In the genomic region with DNA sequence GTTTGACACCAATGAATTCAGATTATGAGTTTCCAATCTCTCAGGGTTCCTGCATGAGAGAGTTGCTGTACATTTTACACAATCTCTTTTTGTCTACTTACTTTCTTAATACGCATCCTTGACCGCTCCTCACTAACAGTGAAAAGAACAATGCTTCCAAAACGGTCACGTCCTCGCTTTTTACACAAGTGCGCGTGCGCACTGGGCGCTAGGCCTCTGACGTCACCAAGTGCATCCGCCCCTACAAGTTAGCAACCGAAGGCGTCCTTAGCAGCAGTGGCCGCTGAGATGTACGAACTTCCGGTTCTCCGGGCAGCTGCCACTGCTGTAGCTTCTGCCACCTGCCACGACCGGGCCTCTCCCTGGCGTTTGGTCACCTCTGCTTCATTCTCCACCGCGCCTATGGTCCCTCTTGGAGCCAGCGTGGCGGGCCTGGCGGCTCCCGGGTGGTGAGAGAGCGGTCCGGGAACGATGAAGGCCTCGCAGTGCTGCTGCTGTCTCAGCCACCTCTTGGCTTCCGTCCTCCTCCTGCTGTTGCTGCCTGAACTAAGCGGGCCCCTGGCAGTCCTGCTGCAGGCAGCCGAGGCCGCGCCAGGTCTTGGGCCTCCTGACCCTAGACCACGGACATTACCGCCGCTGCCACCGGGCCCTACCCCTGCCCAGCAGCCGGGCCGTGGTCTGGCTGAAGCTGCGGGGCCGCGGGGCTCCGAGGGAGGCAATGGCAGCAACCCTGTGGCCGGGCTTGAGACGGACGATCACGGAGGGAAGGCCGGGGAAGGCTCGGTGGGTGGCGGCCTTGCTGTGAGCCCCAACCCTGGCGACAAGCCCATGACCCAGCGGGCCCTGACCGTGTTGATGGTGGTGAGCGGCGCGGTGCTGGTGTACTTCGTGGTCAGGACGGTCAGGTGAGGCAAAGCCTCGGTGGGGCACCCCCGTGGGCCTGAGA, we compare ENCODE assay signal across 1 cellular context.
A peak's percentile ranks its signal among the peaks of the same experiment; 100 is the strongest.
TF ChIP-seq lines count a peak whose summit lies in the region.

A gene (plus strand): TSS at position 315 of the 946 bp plus-strand sequence. CDS start 157 bp downstream, at position 472.

TF ChIP-seq in Ishikawa, 13 proteins besides CTCF, POLR2A, EP300 and RAD21 (continued from another document):
- TF ChIP-seq, protein P1, sequence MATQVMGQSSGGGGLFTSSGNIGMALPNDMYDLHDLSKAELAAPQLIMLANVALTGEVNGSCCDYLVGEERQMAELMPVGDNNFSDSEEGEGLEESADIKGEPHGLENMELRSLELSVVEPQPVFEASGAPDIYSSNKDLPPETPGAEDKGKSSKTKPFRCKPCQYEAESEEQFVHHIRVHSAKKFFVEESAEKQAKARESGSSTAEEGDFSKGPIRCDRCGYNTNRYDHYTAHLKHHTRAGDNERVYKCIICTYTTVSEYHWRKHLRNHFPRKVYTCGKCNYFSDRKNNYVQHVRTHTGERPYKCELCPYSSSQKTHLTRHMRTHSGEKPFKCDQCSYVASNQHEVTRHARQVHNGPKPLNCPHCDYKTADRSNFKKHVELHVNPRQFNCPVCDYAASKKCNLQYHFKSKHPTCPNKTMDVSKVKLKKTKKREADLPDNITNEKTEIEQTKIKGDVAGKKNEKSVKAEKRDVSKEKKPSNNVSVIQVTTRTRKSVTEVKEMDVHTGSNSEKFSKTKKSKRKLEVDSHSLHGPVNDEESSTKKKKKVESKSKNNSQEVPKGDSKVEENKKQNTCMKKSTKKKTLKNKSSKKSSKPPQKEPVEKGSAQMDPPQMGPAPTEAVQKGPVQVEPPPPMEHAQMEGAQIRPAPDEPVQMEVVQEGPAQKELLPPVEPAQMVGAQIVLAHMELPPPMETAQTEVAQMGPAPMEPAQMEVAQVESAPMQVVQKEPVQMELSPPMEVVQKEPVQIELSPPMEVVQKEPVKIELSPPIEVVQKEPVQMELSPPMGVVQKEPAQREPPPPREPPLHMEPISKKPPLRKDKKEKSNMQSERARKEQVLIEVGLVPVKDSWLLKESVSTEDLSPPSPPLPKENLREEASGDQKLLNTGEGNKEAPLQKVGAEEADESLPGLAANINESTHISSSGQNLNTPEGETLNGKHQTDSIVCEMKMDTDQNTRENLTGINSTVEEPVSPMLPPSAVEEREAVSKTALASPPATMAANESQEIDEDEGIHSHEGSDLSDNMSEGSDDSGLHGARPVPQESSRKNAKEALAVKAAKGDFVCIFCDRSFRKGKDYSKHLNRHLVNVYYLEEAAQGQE (IDR thresholded peaks at IDR 0.05; ENCODE audit: low read depth), result no peak
- peak; percentile 42; the same call in 1 of the 2 replicates for TF ChIP-seq TCF12 (IDR thresholded peaks at IDR 0.05; ENCODE audit: low read depth)
TF ChIP-seq in Ishikawa: peak in this region for 5.
